11 cellular contexts compared by ENCODE assay signal in genomic region chr21:25501448-25501847, GRCh38.
DNase-seq lines count a peak whose midpoint lies in the region; ATAC-seq, FAIRE-seq and TF ChIP-seq lines count a peak whose summit lies in the region.
"Had no signal": no experiment of that assay in that cellular context is flagged by ENCODE, and none has a peak within 500 bp of the region (broad histone marks: within the 10 kb centered on the region; RNA-seq: fewer than 3 reads in every experiment).

No MANE protein-coding gene starts in this region.

- peak; percentile 20 for ATAC-seq in GM18873 (IDR thresholded peaks at IDR 0.05; ENCODE audit: low FRiP score, unreplicated experiment)
- ATAC-seq in HG02642 (IDR thresholded peaks at IDR 0.05; ENCODE audit: poor library complexity, unreplicated experiment): peak; percentile 29
- peak; percentile 17 for ATAC-seq in HG03565 (IDR thresholded peaks at IDR 0.05; ENCODE audit: unreplicated experiment)
- no peak for ATAC-seq in Right ventricle myocardium superior (ENCODE audit: poor library complexity)

- no peak for TF ChIP-seq CTCF in GM13977 (IDR thresholded peaks at IDR 0.05; ENCODE audit: extremely low read depth, insufficient read depth, missing control alignments)

- peak; percentile 79 for TF ChIP-seq POLR2A in GM12892 (IDR thresholded peaks at IDR 0.05; ENCODE audit: low read depth, low read length)

- intact Hi-C loops in Right ventricle myocardium superior (cut with DNase I): no loop called here

- in situ Hi-C loops in GM13977 (cut with MboI; ENCODE audit: low pct_unique_long_range_greater_than_20kb, low sequenced_read_pairs, unreplicated experiment): loop anchor here (5.0 to 10.0 kb wide), 2 partner anchors 61 to 77 kb away; no protein-coding TSS in a partner anchor

- no peak for FAIRE-seq in GM12892 (lab: Jason Lieb, UNC)

- no peak for DNase-seq in GM12892 (ENCODE audit: insufficient read length)
- DNase-seq in HUDEP-2 (lab: John Stamatoyannopoulos, UW; ENCODE audit: unreplicated experiment in 76 of 76): no peak
- no peak for DNase-seq in stimulated activated CD8-positive, alpha-beta memory T cell treated with anti-CD3 and anti-CD28 coated beads, Interleukin-4, amount 100 ng/mL, for 48 hours
- no peak for DNase-seq in Right ventricle myocardium superior
- DNase-seq in GM13977 (ENCODE audit: low spot score): no peak
- DNase-seq: activated CD8-positive, alpha-beta memory T cell treated with anti-CD3 and anti-CD28 coated beads, Interleukin-2, amount 50 U/mL, for 4 hours; NCI-H187 treated with DMSO at 0.1 percent for 48 hours; transverse colon had no signal
